ENCODE assay signal across 13 cellular contexts in genomic region chr17:50175035-50175788, GRCh38. TPM values are rescaled to one million over a fixed set of nuclear protein-coding genes. Genes with fewer than 3 reads are reported as not detected.
DNase-seq lines count a peak whose midpoint lies in the region; ATAC-seq and TF ChIP-seq lines count a peak whose summit lies in the region.
"Had no signal": no experiment of that assay in that cellular context is flagged by ENCODE, and none has a peak within 500 bp of the region (broad histone marks: within the 10 kb centered on the region; RNA-seq: fewer than 3 reads in every experiment).

No MANE protein-coding gene starts in this region.

- no peak overlapping the region for H3K9ac ChIP-seq in trophoblast cell (ENCODE audit: low read length)

- TF ChIP-seq POLR2A in heart left ventricle (IDR thresholded peaks at IDR 0.05): no peak

- no peak overlapping the region for H2AFZ ChIP-seq in trophoblast cell (ENCODE audit: insufficient read depth, low read length, poor library complexity)

- peak in 3 of 5 donors; percentile 22 to 56 (median 45) for DNase-seq in heart left ventricle
- DNase-seq in left ventricle myocardium superior: no peak
- peak; percentile 43 for DNase-seq in fibroblast of mammary gland (ENCODE audit: low read depth)
- DNase-seq in trophoblast cell: no peak
- DNase-seq in activated effector memory CD4-positive, alpha-beta T cell treated with Interleukin-2 at 50 U/mL for 16 hours: no peak
- no peak for DNase-seq in activated CD8-positive, alpha-beta memory T cell treated with anti-CD3 and anti-CD28 coated beads, Interleukin-2, amount 50 U/mL, for 48 hours
- DNase-seq: NCI-H187 treated with DMSO at 0.1 percent for 48 hours, NCI-H748 treated with DMSO at 0.1 percent for 48 hours had no signal

- H3K14ac ChIP-seq in trophoblast cell (ENCODE audit: low read length): peak overlapping the region; percentile 18

- H3K27me3 ChIP-seq in heart left ventricle (no peaks in the 10 kb centered on the region), trophoblast cell (ENCODE audit: insufficient read depth, low read length) (no peaks in the 10 kb centered on the region)

- H4K91ac ChIP-seq in trophoblast cell (ENCODE audit: low read depth, low read length): peak overlapping the region; percentile 70

- 86 to 94% (median 91%) methylated on average over 16 of the region's 16 CpGs for WGBS in heart left ventricle, 4 donors
- no CpG with 5 or more reads among the region's 16 CpGs for WGBS in trophoblast cell (ENCODE audit: extremely low coverage, insufficient coverage, insufficient read length)

- no peak overlapping the region for H2BK5ac ChIP-seq in trophoblast cell (ENCODE audit: low read depth, low read length, poor library complexity)

- H4K12ac ChIP-seq in trophoblast cell (ENCODE audit: low read depth, low read length): no peak overlapping the region

- H3K4me3 ChIP-seq in heart left ventricle (no peak overlapping the region), fibroblast of mammary gland (ENCODE audit: control insufficient read depth, low read depth, low read length) (no peak overlapping the region), trophoblast cell (ENCODE audit: low read depth, low read length) (no peak overlapping the region)

- peaks cover 0 to 6% (median 0%) of the 10 kb centered on the region in 9 donors for H3K36me3 ChIP-seq in heart left ventricle
- H3K36me3 ChIP-seq in trophoblast cell (ENCODE audit: control insufficient read depth in 1 of 2, insufficient read depth in 2 of 2, low read length in 2 of 2): no peaks in the 10 kb centered on the region

- H3K23ac ChIP-seq in trophoblast cell (ENCODE audit: low read length): no peak overlapping the region

- no peak overlapping the region for H3K18ac ChIP-seq in trophoblast cell (ENCODE audit: low read length)

- H2AK5ac ChIP-seq in trophoblast cell (ENCODE audit: low read length): peak overlapping the region; percentile 4

- H2BK12ac ChIP-seq in trophoblast cell (ENCODE audit: low read length): peak overlapping the region; percentile 62

- H3K9me3 ChIP-seq in heart left ventricle (no peaks in the 10 kb centered on the region), trophoblast cell (ENCODE audit: insufficient read depth, low read depth, low read length) (no peaks in the 10 kb centered on the region)

- peak overlapping the region; percentile 9 for H2BK120ac ChIP-seq in trophoblast cell (ENCODE audit: insufficient read depth, low read length, poor library complexity)

- ATAC-seq in heart left ventricle: no peak
- ATAC-seq in left ventricle myocardium superior: no peak
- no peak for ATAC-seq in GM21529 (IDR thresholded peaks at IDR 0.05; ENCODE audit: unreplicated experiment)
- no peak for ATAC-seq in HG03378 (IDR thresholded peaks at IDR 0.05; ENCODE audit: unreplicated experiment)
- ATAC-seq: Panc1 had no signal

- TF ChIP-seq CTCF in heart left ventricle (IDR thresholded peaks at IDR 0.05): no peak
- no peak for TF ChIP-seq CTCF in fibroblast of mammary gland (conservative IDR thresholded peaks at IDR 0.05; ENCODE audit: control insufficient read depth, insufficient read depth, low read depth, low read length)

- no peak overlapping the region for H3K4me2 ChIP-seq in trophoblast cell (ENCODE audit: low read length)

- intact Hi-C loops in heart left ventricle (cut with DNase I) (loop anchor here in 2 of 10 donors (5.0 kb wide), 2 partner anchors 63 to 73 kb away; no protein-coding TSS in a partner anchor), left ventricle myocardium superior (cut with micrococcal nuclease) (no loop called here)

- H4K8ac ChIP-seq in trophoblast cell (ENCODE audit: low read depth, low read length): no peak overlapping the region

- H3K4me1 ChIP-seq in heart left ventricle (peaks cover 0 to 85% (median 46%) of the 10 kb centered on the region in 12 donors), trophoblast cell (ENCODE audit: control insufficient read depth in 1 of 2, insufficient read depth in 2 of 2, low read length in 2 of 2) (peaks cover 26 to 32% of the 10 kb centered on the region in 2 experiments)

- no peak overlapping the region for H3K4ac ChIP-seq in trophoblast cell (ENCODE audit: low read depth, low read length)

- H3K79me1 ChIP-seq in trophoblast cell (ENCODE audit: low read length): peaks cover 24% of the 10 kb centered on the region

- H3K27ac ChIP-seq in heart left ventricle (peak overlapping the region in 8 of 12 donors; percentile 7 to 95 (median 84)), trophoblast cell (ENCODE audit: low read depth, low read length) (no peak overlapping the region)
- H3K27ac ChIP-seq: VCaP had no signal

- H3K79me2 ChIP-seq in trophoblast cell (ENCODE audit: control insufficient read depth, insufficient read depth, low read length, poor library complexity): no peaks in the 10 kb centered on the region

RNA-seq across cellular contexts. Expression of gene SGCA, which starts 9.4 kb away (rescaled TPM):
- total RNA-seq in heart left ventricle (100 to 1,000 TPM; 110 to 224 (median 151) TPM), left ventricle myocardium superior (155 TPM)
- 100 to 1,000 TPM in 1 of 2 donors, 10 to 100 TPM in 1; 96.5 to 225 TPM for polyA plus RNA-seq in heart left ventricle
- polyA plus RNA-seq in trophoblast cell (2013): not detected in 2 replicates
- total RNA-seq: activated CD8-positive, alpha-beta memory T cell treated with anti-CD3 and anti-CD28 coated beads for 36 hours had no signal

RNA-seq across cellular contexts. Expression of gene PPP1R9B, which starts 24.7 kb away (rescaled TPM):
- total RNA-seq in heart left ventricle: 10 to 100 TPM; 17.0 to 55.9 (median 31.3) TPM
- polyA plus RNA-seq in heart left ventricle: 10 to 100 TPM; 30.4 to 33.4 TPM
- 37.6 TPM for total RNA-seq in left ventricle myocardium superior
- 23.2 and 23.4 TPM in 2 replicates for polyA plus RNA-seq in trophoblast cell (2013)

RNA-seq across cellular contexts. Expression of gene COL1A1, which starts 26.2 kb away (rescaled TPM):
- total RNA-seq in heart left ventricle: 100 to 1,000 TPM in 3 of 9 donors, 10 to 100 TPM in 6; 10.2 to 897 (median 55.4) TPM
- polyA plus RNA-seq in heart left ventricle: 100 to 1,000 TPM in 1 of 2 donors, 10 to 100 TPM in 1; 17.2 to 109 TPM
- total RNA-seq in left ventricle myocardium superior: 26.8 TPM
- polyA plus RNA-seq in trophoblast cell (2013): 548 and 582 TPM in 2 replicates

RNA-seq across cellular contexts. Expression of gene SAMD14, which starts 45.3 kb away (rescaled TPM):
- total RNA-seq in heart left ventricle: 1 to 10 TPM in 7 of 9 donors, under 1 TPM in 2; 0.44 to 3.9 (median 1.2) TPM
- polyA plus RNA-seq in heart left ventricle: 1 to 10 TPM in 1 of 2 donors, under 1 TPM in 1; 0.72 to 2.8 TPM
- total RNA-seq in left ventricle myocardium superior: 1.2 TPM
- polyA plus RNA-seq in trophoblast cell (2013): 6.9 and 7.4 TPM in 2 replicates

Comparison
In these comparisons a context has a peak if more than half of its experiments do, and no peak if none do; other contexts are left out.
1. DNase-seq: peak in heart left ventricle (3 of 5) and fibroblast of mammary gland (single experiment); none in left ventricle myocardium superior (single experiment), trophoblast cell (0 of 2), activated effector memory CD4-positive, alpha-beta T cell treated with Interleukin-2 at 50 U/mL for 16 hours (single experiment) and activated CD8-positive, alpha-beta memory T cell treated with anti-CD3 and anti-CD28 coated beads, Interleukin-2, amount 50 U/mL, for 48 hours (single experiment).